Comparison of ENCODE assay signal across 24 cellular contexts in the genomic region with DNA sequence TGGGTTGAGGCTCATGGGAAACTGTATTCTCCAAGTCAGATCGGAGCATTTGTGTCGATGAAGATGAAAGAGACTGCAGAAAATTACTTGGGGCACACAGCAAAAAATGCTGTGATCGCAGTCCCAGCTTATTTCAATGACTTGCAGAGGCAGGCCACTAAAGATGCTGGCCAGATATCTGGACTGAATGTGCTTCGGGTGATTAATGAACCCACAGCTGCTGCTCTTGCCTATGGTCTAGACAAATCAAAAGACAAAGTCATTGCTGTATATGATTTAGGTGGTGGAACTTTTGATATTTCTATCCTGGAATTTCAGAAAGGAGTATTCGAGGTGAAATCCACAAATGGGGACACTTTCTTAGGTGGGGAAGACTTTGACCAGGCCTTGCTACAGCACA.
"Had no signal": no experiment of that assay in that cellular context is flagged by ENCODE, and none has a peak within 500 bp of the region (broad histone marks: within the 10 kb centered on the region; RNA-seq: fewer than 3 reads in every experiment).

No MANE protein-coding gene starts in this region.

- H3K9me3 ChIP-seq: heart right ventricle, left lung, lower lobe of right lung, pancreas, prostate gland, spleen, suprapubic skin, thoracic aorta, tibial artery, upper lobe of right lung, uterus had no signal

- H3K4me3 ChIP-seq: heart right ventricle, hepatocyte, left lung, lower lobe of right lung, pancreas, prostate gland, spleen, suprapubic skin, thoracic aorta, tibial artery, upper lobe of right lung, uterus had no signal

- H3K79me2 ChIP-seq: hepatocyte had no signal

- DNase-seq: heart right ventricle; kidney; left colon; lower lobe of right lung; mammary epithelial cell; mesenchymal stem cell; naive thymus-derived CD4-positive, alpha-beta T cell; nucleus accumbens; pancreas; retina; right cardiac atrium; small intestine; spleen; stimulated activated CD4-positive, alpha-beta T cell treated with anti-CD3 and anti-CD28 coated beads, Interleukin-4, amount 100 ng/mL, for 24 hours; stimulated activated naive CD4-positive, alpha-beta T cell; tibial artery; trophoblast cell; upper lobe of right lung; uterus had no signal

- H3K36me3 ChIP-seq: heart right ventricle, left lung, lower lobe of right lung, pancreas, prostate gland, spleen, suprapubic skin, thoracic aorta, tibial artery, upper lobe of right lung, uterus had no signal

- H3K27me3 ChIP-seq: left lung, pancreas, spleen, suprapubic skin, tibial artery, upper lobe of right lung, uterus had no signal

- H3K4me1 ChIP-seq: heart right ventricle, left lung, lower lobe of right lung, pancreas, prostate gland, spleen, suprapubic skin, tibial artery, upper lobe of right lung, uterus had no signal

- FAIRE-seq: kidney, pancreas, small intestine had no signal

- H2AFZ ChIP-seq: hepatocyte had no signal

- H3K27ac ChIP-seq: heart right ventricle, hepatocyte, left lung, lower lobe of right lung, pancreas, prostate gland, spleen, suprapubic skin, thoracic aorta, tibial artery, upper lobe of right lung, uterus had no signal

- H3K4me2 ChIP-seq: hepatocyte had no signal
